Comparison of ENCODE assay signal across 22 cellular contexts in genomic region chr5:111887706-111888105, GRCh38.
"Had no signal": no experiment of that assay in that cellular context is flagged by ENCODE, and none has a peak within 500 bp of the region (broad histone marks: within the 10 kb centered on the region; RNA-seq: fewer than 3 reads in every experiment).

No MANE protein-coding gene starts in this region.

- ATAC-seq: left lung; natural killer cell treated with Interleukin-12 subunit alpha and Interleukin-12 subunit beta and Interleukin-15 and Interleukin-18, amount 100 ng/mL, for 72 hours had no signal

- H3K27ac Mint-ChIP-seq: immature natural killer cell; natural killer cell treated with Interleukin-12 subunit alpha and Interleukin-12 subunit beta and Interleukin-15 and Interleukin-18, amount 100 ng/mL, for 72 hours; neural progenitor cell; type B pancreatic cell had no signal

- H3K36me3 Mint-ChIP-seq: immature natural killer cell; natural killer cell treated with Interleukin-12 subunit alpha and Interleukin-12 subunit beta and Interleukin-15 and Interleukin-18, amount 100 ng/mL, for 72 hours; neural progenitor cell; type B pancreatic cell had no signal

- H3K27me3 Mint-ChIP-seq: central memory CD8-positive, alpha-beta T cell; type B pancreatic cell had no signal

- H3K4me3 ChIP-seq: dorsolateral prefrontal cortex, heart left ventricle, left lung, lung, neural progenitor cell, ovary, skin epidermis, suprapubic skin, thyroid gland had no signal

- DNase-seq: cortex of kidney; dorsolateral prefrontal cortex; effector CD8-positive, alpha-beta T cell; foreskin melanocyte; heart left ventricle; immature natural killer cell; left lung; mesenchymal stem cell; midbrain; nucleus accumbens; ovary; right cardiac atrium; stimulated activated CD4-positive, alpha-beta T cell treated with anti-CD3 and anti-CD28 coated beads, Interleukin-12 subunit alpha, Interleukin-12 subunit beta, amount 100 ng/mL, for 4 hours; stimulated activated naive CD4-positive, alpha-beta T cell treated with Interleukin-2 at 50 U/mL for 16 hours; thyroid gland had no signal

- H3K4me1 Mint-ChIP-seq: central memory CD8-positive, alpha-beta T cell; immature natural killer cell; neural progenitor cell had no signal

- H3K9me3 ChIP-seq: ovary, suprapubic skin, thyroid gland had no signal

- H3K4me3 Mint-ChIP-seq: central memory CD8-positive, alpha-beta T cell; immature natural killer cell; natural killer cell treated with Interleukin-12 subunit alpha and Interleukin-12 subunit beta and Interleukin-15 and Interleukin-18, amount 100 ng/mL, for 72 hours; neural progenitor cell; type B pancreatic cell had no signal
